In the genomic region with DNA sequence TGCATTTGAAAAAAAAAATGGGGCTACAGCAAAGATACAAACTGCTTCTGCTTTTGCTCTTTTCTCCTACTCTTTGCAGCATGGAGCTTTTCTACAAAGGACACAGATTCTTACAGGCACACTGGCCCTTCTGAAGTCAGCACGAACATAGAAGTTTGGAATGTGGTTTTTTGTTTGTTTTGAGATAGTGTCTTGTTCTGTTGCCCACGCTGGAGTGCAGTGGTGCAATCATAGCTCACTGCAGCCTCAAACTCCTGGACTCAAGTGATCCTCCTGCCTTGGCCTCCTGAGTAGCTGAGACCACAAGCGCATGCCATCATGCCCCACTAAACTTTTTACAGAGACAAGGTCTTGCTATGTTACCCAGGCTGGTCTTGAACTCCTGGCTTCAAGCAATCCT, we compare ENCODE assay signal across 11 cellular contexts. TPM values are rescaled to one million over a fixed set of nuclear protein-coding genes. Genes with fewer than 3 reads are reported as not detected.
DNase-seq lines count a peak whose midpoint lies in the region; ATAC-seq and TF ChIP-seq lines count a peak whose summit lies in the region.
"Not testable (repeated sequence)": the region's sequence is repeated elsewhere in the genome, so short reads cannot be mapped to it uniquely, and the experiment has no call there.
"Had no signal": no experiment of that assay in that cellular context is flagged by ENCODE, and none has a peak within 500 bp of the region (broad histone marks: within the 10 kb centered on the region; RNA-seq: fewer than 3 reads in every experiment).

No MANE protein-coding gene starts in this region.

- intact Hi-C loops in Panc1 (cut with micrococcal nuclease; ENCODE audit: unreplicated experiment); tibial artery (cut with DNase I; ENCODE audit: low total_unique reads): not testable (repeated sequence)

- CTCF ChIA-PET in Panc1 (lab: Charles Lee) = interaction anchor here (0.7 kb wide), 1 partner anchor 131 kb away, joined by 3 read pairs; no protein-coding TSS in a partner anchor
- CTCF ChIA-PET in WTC11 (lab: Charles Lee) = not testable (repeated sequence)

- H3K9ac ChIP-seq in fibroblast of lung (ENCODE audit: insufficient read depth, low read length) = not testable (repeated sequence)

- DNase-seq in GM03348 (ENCODE audit: low spot score) (peak; percentile 24), brain microvascular endothelial cell (peak; percentile 67), fibroblast of lung (ENCODE audit: low read depth in 2 of 2) (peak; percentile 59 to 62), iris pigment epithelial cell (ENCODE audit: low read depth) (peak; percentile 60)
- DNase-seq in Panc1 (ENCODE audit: low read depth, low spot score); WTC11 (ENCODE audit: low spot score); neural crest cell (ENCODE audit: low read depth, low spot score); tibial artery: not testable (repeated sequence)

- POLR2A ChIA-PET in Panc1 (lab: Charles Lee) = interaction anchor here (0.6 to 0.7 kb wide), 2 partner anchors 44 to 120 kb away, joined by 3 to 4 read pairs; a partner anchor contains a TSS
- POLR2A ChIA-PET in WTC11 (lab: Charles Lee) = not testable (repeated sequence)

- H3K9me3 Mint-ChIP-seq in WTC11, neural crest cell: not testable (repeated sequence)

- in situ Hi-C loops in Panc1 (cut with HindIII; ENCODE audit: low pct_unique_long_range_greater_than_20kb, low sequenced_read_pairs); brain microvascular endothelial cell (cut with HindIII; ENCODE audit: low pct_ligation_motif_present, low sequenced_read_pairs): not testable (repeated sequence)

- H3K27ac ChIP-seq in Panc1 (ENCODE audit: low read length) (peak overlapping the region; percentile 91), brain microvascular endothelial cell (peak overlapping the region; percentile 22), tibial artery (peak overlapping the region; percentile 46 to 50)
- not testable (repeated sequence) for H3K27ac ChIP-seq in fibroblast of lung (ENCODE audit: insufficient read depth, low read length)

- not testable (repeated sequence) for H3K4me2 ChIP-seq in fibroblast of lung (ENCODE audit: extremely low read depth, insufficient read depth, low read length)

- H3K36me3 ChIP-seq in Panc1 (ENCODE audit: control insufficient read depth, insufficient read depth, low read length); brain microvascular endothelial cell (replicated peaks); fibroblast of lung (ENCODE audit: control insufficient read depth, insufficient read depth, low read length): not testable (repeated sequence)
- peaks cover 0 to 16% (median 12%) of the 10 kb centered on the region in 3 donors for H3K36me3 ChIP-seq in tibial artery

- H3K4me1 ChIP-seq in Panc1 (ENCODE audit: control insufficient read depth, insufficient read depth, low read length) = peaks cover 40% of the 10 kb centered on the region
- peaks cover 15% of the 10 kb centered on the region for H3K4me1 ChIP-seq in fibroblast of lung (ENCODE audit: control insufficient read depth, extremely low read depth, insufficient read depth, low read length)
- H3K4me1 ChIP-seq in tibial artery = peaks cover 0 to 57% (median 42%) of the 10 kb centered on the region in 4 donors

- H3K36me3 Mint-ChIP-seq in WTC11; neural crest cell (ENCODE audit: low read depth): not testable (repeated sequence)

- not testable (repeated sequence) for TF ChIP-seq CTCF in Panc1 (IDR thresholded peaks at IDR 0.05); WTC11 (IDR thresholded peaks at IDR 0.05); brain microvascular endothelial cell (IDR thresholded peaks at IDR 0.05; ENCODE audit: low read depth, low read length, missing control alignments); fibroblast of lung (conservative IDR thresholded peaks at IDR 0.05 in 1 of 2, IDR thresholded peaks at IDR 0.05 in 1 of 2; ENCODE audit: low read depth in 1 of 2, low read length in 2 of 2); neural crest cell (conservative IDR thresholded peaks at IDR 0.05); tibial artery (IDR thresholded peaks at IDR 0.05)

- H3K4me1 Mint-ChIP-seq in WTC11 (peaks cover 13% of the 10 kb centered on the region), neural crest cell (peaks cover 31% of the 10 kb centered on the region)

- H4K20me1 ChIP-seq in fibroblast of lung (ENCODE audit: control insufficient read depth, extremely low read depth, insufficient read depth, low read length) = not testable (repeated sequence)

- not testable (repeated sequence) for H3K79me2 ChIP-seq in fibroblast of lung (ENCODE audit: control insufficient read depth, insufficient read depth, low read length)

- BruUV-seq in Panc1 (replicated peaks; lab: Mats Ljungman, UMichigan) = not testable (repeated sequence)

- H3K27ac Mint-ChIP-seq in WTC11 (0 out of 2 replicates have a peak overlapping the region, but pooled peaks have one; percentile 11), neural crest cell (ENCODE audit: unreplicated experiment) (peak overlapping the region; percentile 57)

- H3K4me3 ChIP-seq in Panc1 (ENCODE audit: low read depth in 2 of 2, low read length in 2 of 2); brain microvascular endothelial cell (ENCODE audit: low read depth, low read length); fibroblast of lung (replicated peaks in 1 of 4; ENCODE audit: control extremely low read depth in 1 of 4, insufficient read depth in 1 of 4, low read depth in 3 of 4, low read length in 4 of 4); tibial artery: not testable (repeated sequence)

- H3K4me3 Mint-ChIP-seq in WTC11 = not testable (repeated sequence)
- H3K4me3 Mint-ChIP-seq in neural crest cell = peak overlapping the region; percentile 3

- H3K27me3 ChIP-seq in Panc1 (ENCODE audit: control insufficient read depth, insufficient read depth, low read length); brain microvascular endothelial cell (replicated peaks); fibroblast of lung (ENCODE audit: control insufficient read depth, insufficient read depth, low read length); tibial artery: not testable (repeated sequence)

- not testable (repeated sequence) for H3K27me3 Mint-ChIP-seq in WTC11 (ENCODE audit: low read depth); neural crest cell (ENCODE audit: low read depth)

- not testable (repeated sequence) for H3K9me3 ChIP-seq in Panc1 (ENCODE audit: control insufficient read depth, insufficient read depth, low read depth, low read length); fibroblast of lung (ENCODE audit: control insufficient read depth, insufficient read depth, low read depth, low read length); tibial artery

- not testable (repeated sequence) for H2AFZ ChIP-seq in fibroblast of lung (ENCODE audit: low read length)

- ATAC-seq in Panc1 = peak; percentile 55
- not testable (repeated sequence) for ATAC-seq in WTC11

RNA-seq across cellular contexts. Expression of a gene that starts 9.4 kb away (rescaled TPM):
- total RNA-seq in Panc1 (2021; ENCODE audit: unreplicated experiment) = not detected
- not detected for polyA plus RNA-seq in Panc1 (2012; ENCODE audit: insufficient read length)
- not detected in 3 replicates for total RNA-seq in WTC11 (2021)
- total RNA-seq in fibroblast of lung = 1.5 and 10.3 TPM in 2 replicates
- 0.34 and 0.38 TPM in 2 replicates for polyA plus RNA-seq in fibroblast of lung
- polyA plus RNA-seq in fibroblast of lung (2012) = 0.33 and 0.35 TPM in 2 replicates
- polyA minus RNA-seq in fibroblast of lung (ENCODE audit: low replicate concordance) = not detected in 2 replicates
- total RNA-seq in neural crest cell = 0.14 and 0.20 TPM in 2 replicates
- total RNA-seq: CD8-positive, alpha-beta memory T cell; GM23338; HT-29 had no signal
- polyA plus RNA-seq: CD8-positive, alpha-beta memory T cell had no signal
